ENCODE assay signal across 32 cellular contexts in genomic region chr7:131305152-131305551, GRCh38.
"Had no signal": no experiment of that assay in that cellular context is flagged by ENCODE, and none has a peak within 500 bp of the region (broad histone marks: within the 10 kb centered on the region; RNA-seq: fewer than 3 reads in every experiment).

No MANE protein-coding gene starts in this region.

- ATAC-seq: activated CD4-positive, alpha-beta T cell treated with anti-CD3 and anti-CD28 coated beads for 36 hours; activated CD8-positive, alpha-beta memory T cell treated with anti-CD3 and anti-CD28 coated beads, Interleukin-2, amount 10 ng/mL, durations not matched to agents 7 days and 5 days; activated CD8-positive, alpha-beta T cell treated with anti-CD3 and anti-CD28 coated beads, Interleukin-2, amount 10 ng/mL, durations not matched to agents 7 days and 5 days; activated naive CD8-positive, alpha-beta T cell treated with anti-CD3 and anti-CD28 coated beads, Interleukin-2, amount 50 U/mL, for 24 hours; body of pancreas; gastroesophageal sphincter; heart right ventricle had no signal

- H3K27ac ChIP-seq: adrenal gland, body of pancreas, breast epithelium, cardiac muscle cell, colonic mucosa, epithelial cell of prostate, esophagus squamous epithelium, gastroesophageal sphincter, heart right ventricle, hepatocyte, WERI-Rb-1 had no signal

- DNase-seq: activated CD4-positive, alpha-beta memory T cell treated with anti-CD3 and anti-CD28 coated beads for 36 hours; activated CD4-positive, alpha-beta T cell treated with anti-CD3 and anti-CD28 coated beads for 36 hours; activated CD4-positive, alpha-beta T cell treated with anti-CD3 and anti-CD28 coated beads, Interleukin-2, amount 10 ng/mL, durations not matched to agents 24 days and 14 days; activated CD4-positive, CD25-positive, alpha-beta regulatory T cell; activated CD4-positive, CD25-positive, alpha-beta regulatory T cell treated with anti-CD3 and anti-CD28 coated beads, Interleukin-2, amount 50 U/mL, for 72 hours; activated CD8-positive, alpha-beta memory T cell treated with anti-CD3 and anti-CD28 coated beads, Interleukin-2, amount 10 ng/mL, durations not matched to agents 7 days and 5 days; activated CD8-positive, alpha-beta memory T cell treated with anti-CD3 and anti-CD28 coated beads, Interleukin-2, amount 50 U/mL, for 4 hours; activated CD8-positive, alpha-beta T cell treated with anti-CD3 and anti-CD28 coated beads, Interleukin-2, amount 10 ng/mL, durations not matched to agents 7 days and 5 days; activated effector memory CD4-positive, alpha-beta T cell treated with anti-CD3 and anti-CD28 coated beads, Interleukin-2, amount 50 U/mL, for 16 hours; activated naive CD4-positive, alpha-beta T cell treated with anti-CD3 and anti-CD28 coated beads for 36 hours; activated naive CD8-positive, alpha-beta T cell treated with anti-CD3 and anti-CD28 coated beads for 36 hours; activated naive CD8-positive, alpha-beta T cell treated with anti-CD3 and anti-CD28 coated beads, Interleukin-2, amount 50 U/mL, for 24 hours; activated T-cell treated with anti-CD3 and anti-CD28 coated beads, Interleukin-2, amount 50 U/mL, for 1 hour; activated T-cell treated with anti-CD3 and anti-CD28 coated beads, Interleukin-2, amount 50 U/mL, for 48 hours; adrenal gland; amygdala; aorta; body of pancreas; central memory CD4-positive, alpha-beta T cell; cerebellar nuclear complex; colonic mucosa; effector CD8-positive, alpha-beta T cell; esophagus squamous epithelium; foreskin melanocyte; heart right ventricle; T1000; WERI-Rb-1 had no signal
